ENCODE assay signal across 1 cellular context in genomic region chr13:26558074-26558805, GRCh38.
TF ChIP-seq lines count a peak whose summit lies in the region.

No MANE protein-coding gene starts in this region.

TF ChIP-seq in neural cell, 6 proteins besides CTCF, POLR2A, EP300 and RAD21 (continued from another document):
- TF ChIP-seq REST (IDR thresholded peaks at IDR 0.05; ENCODE audit: borderline replicate concordance) (peak; percentile 19), EZH2 (IDR thresholded peaks at IDR 0.05; ENCODE audit: borderline replicate concordance, insufficient read depth, low read length, poor library complexity, severe bottlenecking) (no peak), TAF1 (IDR thresholded peaks at IDR 0.05; ENCODE audit: low read depth) (no peak)
TF ChIP-seq in neural cell: peak in this region for 2.
